Comparison of ENCODE assay signal across 8 cellular contexts in genomic region chr2:207625014-207625755, GRCh38. TPM values are rescaled to one million over a fixed set of nuclear protein-coding genes. Genes with fewer than 3 reads are reported as not detected.
DNase-seq lines count a peak whose midpoint lies in the region; ATAC-seq, FAIRE-seq and TF ChIP-seq lines count a peak whose summit lies in the region.

Gene METTL21A, minus strand, starts transcription at chr2:207625394. Its CDS starts 1,019 bp downstream, at chr2:207624375.

- peaks cover 0 to 13% (median 0%) of the 10 kb centered on the region in 4 donors for H3K36me3 ChIP-seq in upper lobe of left lung

- H3K4me3 Mint-ChIP-seq in activated naive CD8-positive, alpha-beta T cell treated with anti-CD3 and anti-CD28 coated beads, Interleukin-2, amount 50 U/mL, for 24 hours, result peak within 1 kb of the TSS; percentile 88

- peak within 1 kb of the TSS; percentile 77 to 88 (median 82) for H3K4me3 ChIP-seq in upper lobe of left lung

- peaks cover 31% of the 10 kb centered on the region for H3K36me3 Mint-ChIP-seq in activated naive CD8-positive, alpha-beta T cell treated with anti-CD3 and anti-CD28 coated beads, Interleukin-2, amount 50 U/mL, for 24 hours (ENCODE audit: low read depth)

- FAIRE-seq in GM12891 (lab: Jason Lieb, UNC), result peak; percentile 95

- no peaks in the 10 kb centered on the region for H3K27me3 Mint-ChIP-seq in activated naive CD8-positive, alpha-beta T cell treated with anti-CD3 and anti-CD28 coated beads, Interleukin-2, amount 50 U/mL, for 24 hours

- peak; percentile 77 for TF ChIP-seq POLR2A in GM12891 (IDR thresholded peaks at IDR 0.05; ENCODE audit: low read depth, low read length)
- peak in 3 of 4 donors; percentile 62 to 81 (median 69) for TF ChIP-seq POLR2A in upper lobe of left lung (IDR thresholded peaks at IDR 0.05)

- no peaks in the 10 kb centered on the region for H3K9me3 Mint-ChIP-seq in activated naive CD8-positive, alpha-beta T cell treated with anti-CD3 and anti-CD28 coated beads, Interleukin-2, amount 50 U/mL, for 24 hours

- peaks cover 62% of the 10 kb centered on the region for H3K4me1 Mint-ChIP-seq in activated naive CD8-positive, alpha-beta T cell treated with anti-CD3 and anti-CD28 coated beads, Interleukin-2, amount 50 U/mL, for 24 hours

- WGBS in upper lobe of left lung, 2 donors, result 0 to 1% methylated on average over 12 to 30 of the region's 79 CpGs

- TF ChIP-seq CTCF in upper lobe of left lung (IDR thresholded peaks at IDR 0.05), result peak; percentile 34 to 83 (median 64)

- no peaks in the 10 kb centered on the region for H3K27me3 ChIP-seq in upper lobe of left lung

- peak; percentile 64 for ATAC-seq in HG02763 (IDR thresholded peaks at IDR 0.05; ENCODE audit: unreplicated experiment)
- ATAC-seq in activated naive CD8-positive, alpha-beta T cell treated with anti-CD3 and anti-CD28 coated beads, Interleukin-2, amount 50 U/mL, for 24 hours, result peak; percentile 84
- ATAC-seq in upper lobe of left lung (ENCODE audit: low FRiP score in 2 of 2), result peak; percentile 93 to 96

- peak within 1 kb of the TSS; percentile 91 for H3K27ac Mint-ChIP-seq in activated naive CD8-positive, alpha-beta T cell treated with anti-CD3 and anti-CD28 coated beads, Interleukin-2, amount 50 U/mL, for 24 hours

- peak in 1 of 4 donors; percentile 18 for TF ChIP-seq EP300 in upper lobe of left lung (IDR thresholded peaks at IDR 0.05)

- peaks cover 15 to 39% (median 18%) of the 10 kb centered on the region in 4 donors for H3K4me1 ChIP-seq in upper lobe of left lung

- intact Hi-C loops in cardiac septum (cut with DNase I), result loop anchor here (1.0 to 5.0 kb wide), 5 partner anchors 72 to 632 kb away; partner anchors contain the start of genes CCNYL1 and IDH1
- intact Hi-C loops in posterior cingulate gyrus (cut with DNase I), result loop anchor here (1.0 to 5.0 kb wide), 4 partner anchors 86 to 642 kb away; partner anchors contain the start of genes CCNYL1 and PIKFYVE

- H3K9me3 ChIP-seq in upper lobe of left lung, result no peaks in the 10 kb centered on the region

- DNase-seq in GM12891 (ENCODE audit: insufficient read length, low spot score), result peak; percentile 85
- DNase-seq in NCI-H1417 (lab: John Stamatoyannopoulos, UW), result peak; percentile 83 to 95 (median 94)
- DNase-seq in SW480 (ENCODE audit: low spot score), result peak; percentile 89
- peak; percentile 94 for DNase-seq in activated naive CD8-positive, alpha-beta T cell treated with anti-CD3 and anti-CD28 coated beads, Interleukin-2, amount 50 U/mL, for 24 hours
- DNase-seq in cardiac septum (ENCODE audit: low spot score), result peak; percentile 94
- peak; percentile 73 to 98 (median 84) for DNase-seq in posterior cingulate gyrus
- DNase-seq in upper lobe of left lung, result peak; percentile 93 to 98

- H3K27ac ChIP-seq in upper lobe of left lung, result peak within 1 kb of the TSS; percentile 95 to 98 (median 96)

TF ChIP-seq in GM12891, 5 proteins besides CTCF, POLR2A, EP300 and RAD21:
- TF ChIP-seq TAF1 (IDR thresholded peaks at IDR 0.05; ENCODE audit: low read depth, low read length), result peak; percentile 9; the same call in 1 of the 2 replicates
- peak; percentile 67 for TF ChIP-seq PAX5 (IDR thresholded peaks at IDR 0.05; ENCODE audit: insufficient read depth, low read length, severe bottlenecking)
- no peak for TF ChIP-seq POU2F2 (IDR thresholded peaks at IDR 0.05; ENCODE audit: low read depth, low read length)
- TF ChIP-seq POLR2AphosphoS5 (IDR thresholded peaks at IDR 0.05; ENCODE audit: low read depth, low read length), result peak; percentile 84
- no peak for TF ChIP-seq SPI1 (IDR thresholded peaks at IDR 0.05; ENCODE audit: low read depth, low read length)

RNA-seq across cellular contexts. Expression of gene METTL21A, which starts in this region (rescaled TPM):
- 10.2 TPM for polyA plus RNA-seq in GM12891 (2012; ENCODE audit: low read depth, missing spikeins)
- 10.8 TPM for total RNA-seq in cardiac septum
- total RNA-seq in upper lobe of left lung, result 10 to 100 TPM in 5 of 6 donors, 1 to 10 TPM in 1; 6.7 to 29.2 (median 13.5) TPM

Comparison
In these comparisons a context has a peak if more than half of its experiments do, and no peak if none do; other contexts are left out.
1. Peak in every context shown above with its lines: DNase-seq, ATAC-seq, H3K4me3 ChIP-seq and H3K27ac ChIP-seq.